Comparison of ENCODE assay signal across 13 cellular contexts in genomic region chr17:65023791-65024190, GRCh38. TPM values are rescaled to one million over a fixed set of nuclear protein-coding genes. Genes with fewer than 3 reads are reported as not detected.
DNase-seq lines count a peak whose midpoint lies in the region; ATAC-seq lines count a peak whose summit lies in the region.
"Had no signal": no experiment of that assay in that cellular context is flagged by ENCODE, and none has a peak within 500 bp of the region (broad histone marks: within the 10 kb centered on the region; RNA-seq: fewer than 3 reads in every experiment).

No MANE protein-coding gene starts in this region.

- intact Hi-C loops in dendritic cell treated with granulocyte-macrophage colony-stimulating factor and Interleukin-4, amounts not matched to agents 40 ng/mL and 50 ng/mL, for 4 days (cut with micrococcal nuclease), result loop anchor here (10.0 kb wide), 1 partner anchor 81 kb away; no protein-coding TSS in a partner anchor

- H3K27me3 Mint-ChIP-seq in activated T-cell treated with anti-CD3 and anti-CD28 coated beads, Interleukin-2, amount 50 U/mL, for 24 hours, result no peaks in the 10 kb centered on the region
- H3K27me3 Mint-ChIP-seq in dendritic cell treated with granulocyte-macrophage colony-stimulating factor and Interleukin-4, amounts not matched to agents 40 ng/mL and 50 ng/mL, for 4 days, result no peaks in the 10 kb centered on the region

- H3K4me1 Mint-ChIP-seq in activated T-cell treated with anti-CD3 and anti-CD28 coated beads, Interleukin-2, amount 50 U/mL, for 24 hours (ENCODE audit: low read depth), result peaks cover 91% of the 10 kb centered on the region
- peaks cover 68% of the 10 kb centered on the region for H3K4me1 Mint-ChIP-seq in dendritic cell treated with granulocyte-macrophage colony-stimulating factor and Interleukin-4, amounts not matched to agents 40 ng/mL and 50 ng/mL, for 4 days (ENCODE audit: low read depth)
- H3K4me1 Mint-ChIP-seq in stimulated activated effector memory CD8-positive, alpha-beta T cell treated with anti-CD3 and anti-CD28 coated beads, Interleukin-12 subunit alpha, Interleukin-12 subunit beta, amount 100 ng/mL, for 72 hours, result peaks cover 76% of the 10 kb centered on the region

- DNase-seq in activated T-cell treated with anti-CD3 and anti-CD28 coated beads, Interleukin-2, amount 50 U/mL, for 24 hours, result no peak
- DNase-seq in activated T-cell treated with anti-CD3 and anti-CD28 coated beads for 4 hours (no peak), NCI-H460 (ENCODE audit: extremely low read depth, low read depth) (peak; percentile 14), islet precursor cell (no peak)
- DNase-seq in stimulated activated effector memory CD8-positive, alpha-beta T cell treated with anti-CD3 and anti-CD28 coated beads, Interleukin-12 subunit alpha, Interleukin-12 subunit beta, amount 100 ng/mL, for 72 hours (ENCODE audit: low spot score in 2 of 2), result no peak
- DNase-seq in effector CD8-positive, alpha-beta T cell (lab: John Stamatoyannopoulos, UW), result no peak
- DNase-seq: body of pancreas, kidney, NCI-H2029, ovary, SK-N-SH had no signal

- peaks cover 49% of the 10 kb centered on the region for H3K36me3 Mint-ChIP-seq in activated T-cell treated with anti-CD3 and anti-CD28 coated beads, Interleukin-2, amount 50 U/mL, for 24 hours (ENCODE audit: low read depth)
- H3K36me3 Mint-ChIP-seq in dendritic cell treated with granulocyte-macrophage colony-stimulating factor and Interleukin-4, amounts not matched to agents 40 ng/mL and 50 ng/mL, for 4 days (ENCODE audit: low read depth), result peaks cover 28% of the 10 kb centered on the region
- H3K36me3 Mint-ChIP-seq in stimulated activated effector memory CD8-positive, alpha-beta T cell treated with anti-CD3 and anti-CD28 coated beads, Interleukin-12 subunit alpha, Interleukin-12 subunit beta, amount 100 ng/mL, for 72 hours, result peaks cover 52% of the 10 kb centered on the region

- ATAC-seq in stimulated activated effector memory CD8-positive, alpha-beta T cell treated with anti-CD3 and anti-CD28 coated beads, Interleukin-12 subunit alpha, Interleukin-12 subunit beta, amount 100 ng/mL, for 72 hours, result no peak
- no peak for ATAC-seq in HG03139 (IDR thresholded peaks at IDR 0.05; ENCODE audit: unreplicated experiment)

- peak overlapping the region; percentile 62 for H3K4me3 Mint-ChIP-seq in activated T-cell treated with anti-CD3 and anti-CD28 coated beads, Interleukin-2, amount 50 U/mL, for 24 hours
- no peak overlapping the region for H3K4me3 Mint-ChIP-seq in dendritic cell treated with granulocyte-macrophage colony-stimulating factor and Interleukin-4, amounts not matched to agents 40 ng/mL and 50 ng/mL, for 4 days
- peak overlapping the region; percentile 55 for H3K4me3 Mint-ChIP-seq in stimulated activated effector memory CD8-positive, alpha-beta T cell treated with anti-CD3 and anti-CD28 coated beads, Interleukin-12 subunit alpha, Interleukin-12 subunit beta, amount 100 ng/mL, for 72 hours

- H3K9me3 Mint-ChIP-seq in activated T-cell treated with anti-CD3 and anti-CD28 coated beads, Interleukin-2, amount 50 U/mL, for 24 hours, result no peaks in the 10 kb centered on the region
- H3K9me3 Mint-ChIP-seq in dendritic cell treated with granulocyte-macrophage colony-stimulating factor and Interleukin-4, amounts not matched to agents 40 ng/mL and 50 ng/mL, for 4 days, result no peaks in the 10 kb centered on the region
- H3K9me3 Mint-ChIP-seq in stimulated activated effector memory CD8-positive, alpha-beta T cell treated with anti-CD3 and anti-CD28 coated beads, Interleukin-12 subunit alpha, Interleukin-12 subunit beta, amount 100 ng/mL, for 72 hours, result no peaks in the 10 kb centered on the region

- H3K27ac Mint-ChIP-seq in activated T-cell treated with anti-CD3 and anti-CD28 coated beads, Interleukin-2, amount 50 U/mL, for 24 hours, result peak overlapping the region; percentile 88
- H3K27ac Mint-ChIP-seq in dendritic cell treated with granulocyte-macrophage colony-stimulating factor and Interleukin-4, amounts not matched to agents 40 ng/mL and 50 ng/mL, for 4 days, result peak overlapping the region; percentile 25
- peak overlapping the region; percentile 54 for H3K27ac Mint-ChIP-seq in stimulated activated effector memory CD8-positive, alpha-beta T cell treated with anti-CD3 and anti-CD28 coated beads, Interleukin-12 subunit alpha, Interleukin-12 subunit beta, amount 100 ng/mL, for 72 hours

RNA-seq across cellular contexts. Expression of gene GNA13, which starts 32.7 kb away (rescaled TPM):
- total RNA-seq in NCI-H460 (2014; rRNA removed; shearing (Covaris generic)), result 52.9 and 56.1 TPM in 2 replicates
- polyA plus RNA-seq in NCI-H460 (2014; cell fraction: nucleus; rRNA removed), result 31.1 and 45.9 TPM in 2 replicates

Comparison
In these comparisons a context has a peak if more than half of its experiments do, and no peak if none do; other contexts are left out.
1. H3K27ac Mint-ChIP-seq: peak in every context shown above with its lines; median percentile 88 in activated T-cell treated with anti-CD3 and anti-CD28 coated beads, Interleukin-2, amount 50 U/mL, for 24 hours; 54 in stimulated activated effector memory CD8-positive, alpha-beta T cell treated with anti-CD3 and anti-CD28 coated beads, Interleukin-12 subunit alpha, Interleukin-12 subunit beta, amount 100 ng/mL, for 72 hours; 25 in dendritic cell treated with granulocyte-macrophage colony-stimulating factor and Interleukin-4, amounts not matched to agents 40 ng/mL and 50 ng/mL, for 4 days.